8 cellular contexts compared by ENCODE assay signal in the genomic region with DNA sequence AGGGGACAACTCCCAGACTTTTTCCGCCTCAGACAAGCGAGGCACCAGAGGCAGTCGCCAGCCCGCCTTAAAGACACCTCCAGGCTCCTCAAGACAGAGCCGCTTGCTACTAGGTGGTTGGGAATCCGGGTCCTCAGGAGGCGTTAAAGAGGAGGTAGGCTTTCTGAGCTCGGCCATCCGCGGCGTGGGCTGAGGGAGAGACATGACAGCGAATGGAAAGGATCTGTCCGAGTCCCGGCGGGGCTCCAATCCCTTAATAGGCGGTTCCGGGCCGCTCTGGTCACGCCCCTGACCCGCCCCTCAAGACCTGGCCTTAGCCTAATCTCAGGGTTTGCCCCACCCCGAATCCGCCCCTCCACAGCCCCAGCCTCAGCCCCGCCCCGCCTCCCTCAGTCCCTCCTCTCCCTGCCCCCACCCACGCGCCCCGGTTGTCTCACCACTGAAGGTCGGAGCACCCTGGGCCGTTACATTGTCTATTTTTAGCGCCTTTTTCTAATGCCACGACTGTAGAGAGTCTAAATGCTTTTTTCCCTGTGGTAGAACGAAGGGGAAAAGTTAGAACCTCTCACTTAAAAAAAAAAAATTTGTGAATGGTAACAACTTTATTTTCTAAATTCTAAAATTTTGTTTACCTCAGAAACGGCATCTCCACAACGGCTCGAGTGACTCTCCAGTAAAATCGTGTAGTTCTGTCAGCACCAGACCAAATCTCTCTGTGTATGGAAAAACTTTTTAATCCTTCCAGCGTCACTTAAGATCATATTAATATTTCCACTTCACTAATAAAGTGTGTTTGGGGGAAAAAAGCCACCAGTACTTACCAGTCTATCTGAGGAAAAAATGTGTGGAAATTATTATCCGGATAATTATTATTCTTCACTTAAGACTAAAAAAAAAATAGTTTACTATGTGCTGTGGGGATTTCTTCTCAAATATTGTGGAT. TPM values are rescaled to one million over a fixed set of nuclear protein-coding genes. Genes with fewer than 3 reads are reported as not detected.
A peak's percentile ranks its signal among the peaks of the same experiment; 100 is the strongest.
DNase-seq lines count a peak whose midpoint lies in the region; ATAC-seq and TF ChIP-seq lines count a peak whose summit lies in the region.

A gene (minus strand): TSS at position 229 of the 943 bp plus-strand sequence. CDS start 25 bp downstream, at position 204.

- H3K4me3 ChIP-seq in AG04450 (ENCODE audit: low read depth, low read length) (peak within 1 kb of the TSS; percentile 62), adipocyte (ENCODE audit: low read length) (peak within 1 kb of the TSS; percentile 89), left ventricle myocardium inferior (peak within 1 kb of the TSS; percentile 60)

- no peaks in the 10 kb centered on the region for H3K27me3 ChIP-seq in AG04450 (ENCODE audit: control insufficient read depth, insufficient read depth, low read length)
- no peaks in the 10 kb centered on the region for H3K27me3 ChIP-seq in adipocyte (replicated peaks; ENCODE audit: control insufficient read depth, insufficient read depth, low read length)
- H3K27me3 ChIP-seq in left ventricle myocardium inferior (ENCODE audit: low read depth): peaks cover 10% of the 10 kb centered on the region

- POLR2A ChIA-PET in AG04450 (lab: Yijun Ruan, JAX): no interaction called here

- peak; percentile 84 for ATAC-seq in GM18505 (IDR thresholded peaks at IDR 0.05; ENCODE audit: unreplicated experiment)
- peak; percentile 89 for ATAC-seq in HG02678 (IDR thresholded peaks at IDR 0.05; ENCODE audit: unreplicated experiment)

- intact Hi-C loops in left ventricle myocardium inferior (cut with micrococcal nuclease): no loop called here
- intact Hi-C loops in posterior vena cava (cut with DNase I): no loop called here

- peak within 1 kb of the TSS; percentile 86 for H3K9ac ChIP-seq in adipocyte (ENCODE audit: low read length)

- no peaks in the 10 kb centered on the region for H3K9me3 ChIP-seq in AG04450 (ENCODE audit: control insufficient read depth, insufficient read depth, low read length)
- H3K9me3 ChIP-seq in adipocyte (ENCODE audit: control insufficient read depth, low read length): no peaks in the 10 kb centered on the region
- H3K9me3 ChIP-seq in left ventricle myocardium inferior (replicated peaks): no peaks in the 10 kb centered on the region

- TF ChIP-seq POLR2A in GM18505 (IDR thresholded peaks at IDR 0.05; ENCODE audit: borderline replicate concordance, extremely low read depth, insufficient read depth, insufficient read length): no peak

- CTCF ChIA-PET in AG04450 (lab: Charles Lee): interaction anchor here (0.8 to 1.0 kb wide), 4 partner anchors 48 to 201 kb away, joined by 3 to 6 read pairs (median 4); no protein-coding TSS in a partner anchor

- H3K27ac ChIP-seq in AG04450 (ENCODE audit: low read depth, low read length): no peak within 1 kb of the TSS
- H3K27ac ChIP-seq in left ventricle myocardium inferior (replicated peaks): peak within 1 kb of the TSS; percentile 89

- peak; percentile 43 for DNase-seq in AG04450 (ENCODE audit: low read depth, low spot score)
- DNase-seq in NCI-H1105 treated with DMSO at 0.1 percent for 48 hours (lab: John Stamatoyannopoulos, UW): peak; percentile 46
- DNase-seq in adipocyte (ENCODE audit: low read depth): peak; percentile 95
- DNase-seq in left ventricle myocardium inferior: peak; percentile 89
- DNase-seq in posterior vena cava (ENCODE audit: low spot score): peak; percentile 93
- no peak for DNase-seq in KG1 (lab: John Stamatoyannopoulos, UW)

- TF ChIP-seq CTCF in AG04450 (IDR thresholded peaks at IDR 0.05; ENCODE audit: low read depth, low read length) (no peak), left ventricle myocardium inferior (IDR thresholded peaks at IDR 0.05; ENCODE audit: borderline replicate concordance) (no peak)

- H3K36me3 ChIP-seq in adipocyte (ENCODE audit: control insufficient read depth, insufficient read depth, low read length, severe bottlenecking) (no peaks in the 10 kb centered on the region), left ventricle myocardium inferior (no peaks in the 10 kb centered on the region)

- H3K4me1 ChIP-seq in adipocyte (ENCODE audit: control insufficient read depth, insufficient read depth, low read length) (peaks cover 13% of the 10 kb centered on the region), left ventricle myocardium inferior (peaks cover 8% of the 10 kb centered on the region)

RNA-seq across cellular contexts. Expression of the gene that starts here (rescaled TPM):
- not detected in 2 replicates for polyA plus RNA-seq in AG04450 (2011; rRNA removed)
- polyA minus RNA-seq in AG04450 (2011; rRNA and poly(A)+ RNA removed): not detected in 2 replicates
- total RNA-seq in left ventricle myocardium inferior (0.14 TPM), posterior vena cava (not detected)

Comparison
In these comparisons a context has a peak if more than half of its experiments do, and no peak if none do; other contexts are left out.
1. Peak in DNase-seq and H3K4me3 ChIP-seq in AG04450; RNA of the gene not detected or under 1 TPM.
2. Peak in DNase-seq, H3K4me3 ChIP-seq and H3K27ac ChIP-seq in left ventricle myocardium inferior; RNA of the gene not detected or under 1 TPM.
3. Peak in DNase-seq in posterior vena cava; RNA of the gene not detected or under 1 TPM.